8 cellular contexts compared by ENCODE assay signal in genomic region chr4:152535903-152536544, GRCh38. TPM values are rescaled to one million over a fixed set of nuclear protein-coding genes. Genes with fewer than 3 reads are reported as not detected.
DNase-seq lines count a peak whose midpoint lies in the region; ATAC-seq and TF ChIP-seq lines count a peak whose summit lies in the region.

A gene with protein sequence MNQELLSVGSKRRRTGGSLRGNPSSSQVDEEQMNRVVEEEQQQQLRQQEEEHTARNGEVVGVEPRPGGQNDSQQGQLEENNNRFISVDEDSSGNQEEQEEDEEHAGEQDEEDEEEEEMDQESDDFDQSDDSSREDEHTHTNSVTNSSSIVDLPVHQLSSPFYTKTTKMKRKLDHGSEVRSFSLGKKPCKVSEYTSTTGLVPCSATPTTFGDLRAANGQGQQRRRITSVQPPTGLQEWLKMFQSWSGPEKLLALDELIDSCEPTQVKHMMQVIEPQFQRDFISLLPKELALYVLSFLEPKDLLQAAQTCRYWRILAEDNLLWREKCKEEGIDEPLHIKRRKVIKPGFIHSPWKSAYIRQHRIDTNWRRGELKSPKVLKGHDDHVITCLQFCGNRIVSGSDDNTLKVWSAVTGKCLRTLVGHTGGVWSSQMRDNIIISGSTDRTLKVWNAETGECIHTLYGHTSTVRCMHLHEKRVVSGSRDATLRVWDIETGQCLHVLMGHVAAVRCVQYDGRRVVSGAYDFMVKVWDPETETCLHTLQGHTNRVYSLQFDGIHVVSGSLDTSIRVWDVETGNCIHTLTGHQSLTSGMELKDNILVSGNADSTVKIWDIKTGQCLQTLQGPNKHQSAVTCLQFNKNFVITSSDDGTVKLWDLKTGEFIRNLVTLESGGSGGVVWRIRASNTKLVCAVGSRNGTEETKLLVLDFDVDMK (minus strand): TSS chr4:152536092. CDS start chr4:152411803, 124,289 bp downstream.

- H3K27ac ChIP-seq in HUES64 (ENCODE audit: low read depth, low read length) (peak within 1 kb of the TSS; percentile 96), OCI-LY1 (ENCODE audit: low read depth, low read length, poor library complexity, severe bottlenecking) (peak within 1 kb of the TSS; percentile 88)

- CTCF ChIA-PET in Calu3 (lab: Charles Lee) = interaction anchor here (0.6 to 1.3 kb wide), 4 partner anchors 35 to 87 kb away, joined by 3 to 4 read pairs (median 3); no protein-coding TSS in a partner anchor

- no peaks in the 10 kb centered on the region for H3F3A ChIP-seq in OCI-LY1 (ENCODE audit: insufficient read depth, low read length)

- H3K9me3 ChIP-seq in HUES64 (ENCODE audit: insufficient read depth, low read depth, low read length) (no peaks in the 10 kb centered on the region), OCI-LY1 (ENCODE audit: low read length) (peaks cover 14% of the 10 kb centered on the region)

- H2AFZ ChIP-seq in OCI-LY1 (ENCODE audit: low read length) = no peak within 1 kb of the TSS

- no peaks in the 10 kb centered on the region for H3K9me3 Mint-ChIP-seq in Calu3 (ENCODE audit: low read depth, unreplicated experiment)
- peaks cover 4% of the 10 kb centered on the region for H3K9me3 Mint-ChIP-seq in endothelial cell (ENCODE audit: unreplicated experiment)

- H3K36me3 ChIP-seq in HUES64 (ENCODE audit: insufficient read depth, low read length) (peaks cover 13% of the 10 kb centered on the region), OCI-LY1 (ENCODE audit: insufficient read depth, low read length) (peaks cover 40% of the 10 kb centered on the region)

- H3K9me2 ChIP-seq in OCI-LY1 (ENCODE audit: low read depth, low read length) = no peaks in the 10 kb centered on the region

- H3K36me3 Mint-ChIP-seq in Calu3 (ENCODE audit: insufficient read depth, unreplicated experiment) (peaks cover 32% of the 10 kb centered on the region), endothelial cell (ENCODE audit: low read depth, unreplicated experiment) (peaks cover 9% of the 10 kb centered on the region)

- peaks cover 20% of the 10 kb centered on the region for H3K4me1 ChIP-seq in HUES64 (ENCODE audit: insufficient read depth, low read length)
- H3K4me1 ChIP-seq in OCI-LY1 (ENCODE audit: insufficient read depth, low read length, severe bottlenecking) = peaks cover 46% of the 10 kb centered on the region

- H3K4me3 Mint-ChIP-seq in Calu3 (ENCODE audit: low read depth, unreplicated experiment) = peak within 1 kb of the TSS; percentile 96
- peak within 1 kb of the TSS; percentile 98 for H3K4me3 Mint-ChIP-seq in endothelial cell (ENCODE audit: unreplicated experiment)

- peak within 1 kb of the TSS; percentile 90 for H3K9ac ChIP-seq in HUES64 (ENCODE audit: low read depth, low read length)
- peak within 1 kb of the TSS; percentile 86 for H3K9ac ChIP-seq in OCI-LY1 (ENCODE audit: low read length)

- H3K27ac Mint-ChIP-seq in Calu3 (ENCODE audit: unreplicated experiment) = peak within 1 kb of the TSS; percentile 92
- peak within 1 kb of the TSS; percentile 96 for H3K27ac Mint-ChIP-seq in endothelial cell (ENCODE audit: unreplicated experiment)

- BruUV-seq in Calu3 (replicated peaks; lab: Mats Ljungman, UMichigan) = no TSS peak

- H3K4me3 ChIP-seq in HUES64 (ENCODE audit: low read length) (peak within 1 kb of the TSS; percentile 90), OCI-LY1 (ENCODE audit: low read depth, low read length, poor library complexity, severe bottlenecking) (peak within 1 kb of the TSS; percentile 84)

- no peak for TF ChIP-seq CTCF in Calu3 (IDR thresholded peaks at IDR 0.05; ENCODE audit: unreplicated experiment)
- TF ChIP-seq CTCF in OCI-LY1 (IDR thresholded peaks at IDR 0.05; ENCODE audit: low read length) = no peak
- TF ChIP-seq CTCF in endothelial cell (IDR thresholded peaks at IDR 0.05; ENCODE audit: unreplicated experiment) = no peak

- intact Hi-C loops in Calu3 (cut with micrococcal nuclease; ENCODE audit: unreplicated experiment) = loop anchor here (10.0 kb wide), 1 partner anchor 109 kb away; no protein-coding TSS in a partner anchor

- DNase-seq in Calu3 (peak; percentile 96), endothelial cell (ENCODE audit: low spot score) (peak; percentile 99), midbrain (lab: John Stamatoyannopoulos, UW) (peak; percentile 99)
- DNase-seq in activated CD8-positive, alpha-beta memory T cell treated with anti-CD3 and anti-CD28 coated beads, Interleukin-2, amount 50 U/mL, for 4 hours = peak; percentile 100
- DNase-seq in stimulated activated CD8-positive, alpha-beta memory T cell treated with anti-CD3 and anti-CD28 coated beads, Interleukin-2, amount 100 ng/mL, for 1 hour (ENCODE audit: low read depth in 2 of 2) = peak; percentile 99

- H3K4me2 ChIP-seq in OCI-LY1 (ENCODE audit: low read length) = peak within 1 kb of the TSS; percentile 87

- H4K20me1 ChIP-seq in OCI-LY1 (ENCODE audit: insufficient read depth, low read length) = no peaks in the 10 kb centered on the region

- H3K27me3 ChIP-seq in HUES64 (ENCODE audit: insufficient read depth, low read length) (no peaks in the 10 kb centered on the region), OCI-LY1 (ENCODE audit: insufficient read depth, low read length) (no peaks in the 10 kb centered on the region)

- WGBS in HUES64 = under 1% methylated on average over 61 of the region's 63 CpGs

- H3K79me2 ChIP-seq in OCI-LY1 (ENCODE audit: insufficient read depth, low read length) = peaks cover 77% of the 10 kb centered on the region

- peak; percentile 82 for ATAC-seq in GM21447 (IDR thresholded peaks at IDR 0.05; ENCODE audit: unreplicated experiment)

- H3K4me1 Mint-ChIP-seq in Calu3 (ENCODE audit: low read depth, unreplicated experiment) (peaks cover 30% of the 10 kb centered on the region), endothelial cell (ENCODE audit: unreplicated experiment) (peaks cover 35% of the 10 kb centered on the region)

- H3K27me3 Mint-ChIP-seq in Calu3 (ENCODE audit: unreplicated experiment) (no peaks in the 10 kb centered on the region), endothelial cell (ENCODE audit: unreplicated experiment) (peaks cover 15% of the 10 kb centered on the region)

RNA-seq across cellular contexts. Expression of the gene that starts here (rescaled TPM):
- total RNA-seq in Calu3 (2022) (38.7 and 45.1 TPM in 2 replicates), endothelial cell (ENCODE audit: unreplicated experiment) (44.7 TPM)
- 9.9 TPM for polyA plus RNA-seq in HUES64 (2013, experiment 1 of 2)
- 18.2 TPM for polyA plus RNA-seq in HUES64 (2013, experiment 2 of 2)

Comparison
In these comparisons a context has a peak if more than half of its experiments do, and no peak if none do; other contexts are left out.
1. Peak in every context shown above with its lines: DNase-seq, ATAC-seq, H3K4me3 ChIP-seq and H3K27ac ChIP-seq.